13 cellular contexts compared by ENCODE assay signal in genomic region chr12:16880864-16881285, GRCh38.
DNase-seq lines count a peak whose midpoint lies in the region; ATAC-seq and TF ChIP-seq lines count a peak whose summit lies in the region.
"Had no signal": no experiment of that assay in that cellular context is flagged by ENCODE, and none has a peak within 500 bp of the region (broad histone marks: within the 10 kb centered on the region; RNA-seq: fewer than 3 reads in every experiment).

No MANE protein-coding gene starts in this region.

- no peak for TF ChIP-seq EP300 in neural cell (conservative IDR thresholded peaks at IDR 0.05; ENCODE audit: poor library complexity, severe bottlenecking)

- H2AFZ ChIP-seq in neural cell (ENCODE audit: low read depth, low read length), result no peak overlapping the region
- H2AFZ ChIP-seq in MM.1S (ENCODE audit: low read length), result no peak overlapping the region

- no peaks in the 10 kb centered on the region for H3K36me3 ChIP-seq in neural cell (ENCODE audit: insufficient read depth, low read length)
- no peaks in the 10 kb centered on the region for H3K36me3 ChIP-seq in MM.1S (replicated peaks; ENCODE audit: insufficient read depth, low read length)
- H3K36me3 ChIP-seq: BLaER1 treated with 17β-estradiol and CSF1 and Interleukin-3, amounts not matched to agents 10 nM and 100 nM had no signal

- H3K4me1 ChIP-seq in MM.1S (ENCODE audit: low read length), result no peaks in the 10 kb centered on the region

- DNase-seq in DMS153 treated with DMSO at 0.1 percent for 48 hours (lab: John Stamatoyannopoulos, UW; ENCODE audit: unreplicated experiment), result peak; percentile 54
- peak; percentile 57 for DNase-seq in NCI-H2107 (lab: John Stamatoyannopoulos, UW)
- DNase-seq in astrocyte of the hippocampus (ENCODE audit: low read depth, low spot score), result peak; percentile 2
- no peak for DNase-seq in MM.1S
- DNase-seq in activated T-cell treated with anti-CD3 and anti-CD28 coated beads, Interleukin-2, amount 50 U/mL, for 72 hours, result no peak
- DNase-seq in left ventricle myocardium superior, result no peak
- DNase-seq: amniotic stem cell, immature natural killer cell, NCI-H2171, occipital lobe had no signal

- H3F3A ChIP-seq in neural cell (ENCODE audit: insufficient read depth, low read length, poor library complexity, severe bottlenecking) (peaks cover 4% of the 10 kb centered on the region), MM.1S (ENCODE audit: insufficient read depth, low read length) (no peaks in the 10 kb centered on the region)

- no peaks in the 10 kb centered on the region for H3K36me3 Mint-ChIP-seq in activated T-cell treated with anti-CD3 and anti-CD28 coated beads, Interleukin-2, amount 50 U/mL, for 72 hours (ENCODE audit: insufficient read depth in 2 of 2)

- peaks cover 7% of the 10 kb centered on the region in 2 donors for H3K9me3 Mint-ChIP-seq in activated T-cell treated with anti-CD3 and anti-CD28 coated beads, Interleukin-2, amount 50 U/mL, for 72 hours

- no peaks in the 10 kb centered on the region for H3K4me1 Mint-ChIP-seq in activated T-cell treated with anti-CD3 and anti-CD28 coated beads, Interleukin-2, amount 50 U/mL, for 72 hours (ENCODE audit: low read depth)
- H3K4me1 Mint-ChIP-seq: immature natural killer cell had no signal

- TF ChIP-seq CTCF in neural cell (IDR thresholded peaks at IDR 0.05; ENCODE audit: poor library complexity, severe bottlenecking) (no peak), MM.1S (IDR thresholded peaks at IDR 0.05; ENCODE audit: low read length) (no peak)

- no peaks in the 10 kb centered on the region for H3K79me2 ChIP-seq in neural cell (replicated peaks; ENCODE audit: insufficient read depth, low read length)
- H3K79me2 ChIP-seq in MM.1S (ENCODE audit: low read length), result no peaks in the 10 kb centered on the region

- intact Hi-C loops in left ventricle myocardium superior (cut with micrococcal nuclease), result no loop called here

- H4K20me1 ChIP-seq in neural cell (ENCODE audit: insufficient read depth) (no peaks in the 10 kb centered on the region), MM.1S (ENCODE audit: insufficient read depth, low read length) (no peaks in the 10 kb centered on the region)
- H4K20me1 ChIP-seq: BLaER1 treated with 17β-estradiol and CSF1 and Interleukin-3, amounts not matched to agents 10 nM and 100 nM had no signal

- peak overlapping the region; percentile 47 for H3K4me3 ChIP-seq in neural cell (ENCODE audit: low read length)
- no peak overlapping the region for H3K4me3 ChIP-seq in MM.1S (ENCODE audit: low read length)
- H3K4me3 ChIP-seq: BLaER1 treated with 17β-estradiol and CSF1 and Interleukin-3, amounts not matched to agents 10 nM and 100 nM had no signal

- no peaks in the 10 kb centered on the region for H3K27me3 Mint-ChIP-seq in activated T-cell treated with anti-CD3 and anti-CD28 coated beads, Interleukin-2, amount 50 U/mL, for 72 hours (ENCODE audit: low read depth)

- H3K27me3 ChIP-seq in neural cell (ENCODE audit: insufficient read depth, low read depth, low read length) (no peaks in the 10 kb centered on the region), MM.1S (replicated peaks; ENCODE audit: insufficient read depth, low read length) (no peaks in the 10 kb centered on the region)
- H3K27me3 ChIP-seq: BLaER1 treated with 17β-estradiol and CSF1 and Interleukin-3, amounts not matched to agents 10 nM and 100 nM had no signal

- no peaks in the 10 kb centered on the region for H3K9me3 ChIP-seq in neural cell (ENCODE audit: low read length)
- H3K9me3 ChIP-seq in MM.1S (replicated peaks; ENCODE audit: insufficient read depth, low read length), result no peaks in the 10 kb centered on the region
- H3K9me3 ChIP-seq: BLaER1 treated with 17β-estradiol and CSF1 and Interleukin-3, amounts not matched to agents 10 nM and 100 nM had no signal

- no peak overlapping the region for H3K9ac ChIP-seq in neural cell (ENCODE audit: low read length)
- no peak overlapping the region for H3K9ac ChIP-seq in MM.1S (ENCODE audit: low read length)
- H3K9ac ChIP-seq: BLaER1 treated with 17β-estradiol and CSF1 and Interleukin-3, amounts not matched to agents 10 nM and 100 nM had no signal

- no peak for TF ChIP-seq RAD21 in neural cell (conservative IDR thresholded peaks at IDR 0.05)

- H3K4me2 ChIP-seq in neural cell (ENCODE audit: low read length) (no peak overlapping the region), MM.1S (ENCODE audit: low read depth, low read length) (no peak overlapping the region)
- H3K4me2 ChIP-seq: BLaER1 treated with 17β-estradiol and CSF1 and Interleukin-3, amounts not matched to agents 10 nM and 100 nM had no signal

- H3K27ac ChIP-seq in neural cell (ENCODE audit: low read length), result no peak overlapping the region
- no peak overlapping the region for H3K27ac ChIP-seq in MM.1S (ENCODE audit: low read length)
- H3K27ac ChIP-seq: BLaER1 treated with 17β-estradiol and CSF1 and Interleukin-3, amounts not matched to agents 10 nM and 100 nM had no signal

- H3K9me2 ChIP-seq in neural cell (ENCODE audit: insufficient read depth, low read length) (no peaks in the 10 kb centered on the region), MM.1S (replicated peaks; ENCODE audit: insufficient read depth, low read length) (no peaks in the 10 kb centered on the region)

- no peak overlapping the region for H3K4me3 Mint-ChIP-seq in activated T-cell treated with anti-CD3 and anti-CD28 coated beads, Interleukin-2, amount 50 U/mL, for 72 hours
- H3K4me3 Mint-ChIP-seq: immature natural killer cell had no signal

- H3K27ac Mint-ChIP-seq in activated T-cell treated with anti-CD3 and anti-CD28 coated beads, Interleukin-2, amount 50 U/mL, for 72 hours, result no peak overlapping the region
- H3K27ac Mint-ChIP-seq: immature natural killer cell had no signal

- ATAC-seq in GM19324 (IDR thresholded peaks at IDR 0.05; ENCODE audit: low FRiP score, unreplicated experiment) (no peak), left ventricle myocardium superior (no peak)
- no peak for ATAC-seq in activated T-cell treated with anti-CD3 and anti-CD28 coated beads, Interleukin-2, amount 50 U/mL, for 72 hours (replicated peaks in 1 of 2)

TF ChIP-seq in neural cell, 6 proteins besides CTCF, POLR2A, EP300 and RAD21:
- TF ChIP-seq REST (IDR thresholded peaks at IDR 0.05; ENCODE audit: borderline replicate concordance), result peak; percentile 69
- TF ChIP-seq TAF1 (IDR thresholded peaks at IDR 0.05; ENCODE audit: low read depth), result no peak

Comparison
In these comparisons a context has a peak if more than half of its experiments do, and no peak if none do; other contexts are left out.
1. DNase-seq: peak in DMS153 treated with DMSO at 0.1 percent for 48 hours (single experiment), NCI-H2107 (single experiment) and astrocyte of the hippocampus (single experiment); none in MM.1S (single experiment), activated T-cell treated with anti-CD3 and anti-CD28 coated beads, Interleukin-2, amount 50 U/mL, for 72 hours (0 of 2) and left ventricle myocardium superior (single experiment).